ENCODE assay signal across 22 cellular contexts in the genomic region with DNA sequence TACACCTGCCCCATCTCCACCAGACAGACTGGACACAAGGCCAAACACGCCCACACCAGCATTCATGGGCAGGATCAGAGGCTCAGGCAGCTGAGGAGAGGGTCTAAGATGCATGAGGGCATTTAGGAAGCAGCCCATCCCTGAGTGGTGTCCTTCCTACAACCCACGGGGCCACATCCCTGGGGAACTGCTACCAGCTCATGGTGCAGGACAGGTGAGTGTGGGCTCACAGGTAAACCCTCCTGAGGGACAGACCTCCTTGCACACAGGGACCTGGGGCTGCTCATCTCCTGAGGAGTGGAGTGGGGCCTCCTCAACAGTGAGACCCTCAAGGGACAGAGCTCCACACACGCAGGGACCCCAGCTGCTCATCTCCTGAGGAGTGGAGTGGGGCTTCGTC. TPM values are rescaled to one million over a fixed set of nuclear protein-coding genes. Genes with fewer than 3 reads are reported as not detected.
"Had no signal": no experiment of that assay in that cellular context is flagged by ENCODE, and none has a peak within 500 bp of the region (broad histone marks: within the 10 kb centered on the region; RNA-seq: fewer than 3 reads in every experiment).

No MANE protein-coding gene starts in this region.

- H3K36me3 ChIP-seq: adrenal gland had no signal

- H3K4me1 ChIP-seq: adrenal gland had no signal

- H3K27ac Mint-ChIP-seq: activated CD4-positive, alpha-beta memory T cell treated with anti-CD3 and anti-CD28 coated beads for 36 hours; activated CD4-positive, alpha-beta T cell treated with anti-CD3 and anti-CD28 coated beads, Interleukin-2, amount 10 ng/mL, durations not matched to agents 7 days and 5 days; activated naive CD8-positive, alpha-beta T cell treated with anti-CD3 and anti-CD28 coated beads, Interleukin-2, amount 10 ng/mL, durations not matched to agents 7 days and 5 days; activated T-cell treated with anti-CD3 and anti-CD28 coated beads, Interleukin-2, amount 50 U/mL, for 72 hours; activated T-helper 2 cell treated with anti-CD3 and anti-CD28 coated beads, Interferon-gamma antibody, Interleukin-2, Interleukin-4, amounts not matched to agents 10 μg/mL and 5 μg/mL and 100 μg/mL, durations not matched to agents 14 hours and 24 hours and 36 hours; T-cell had no signal

- DNase-seq: activated CD4-positive, alpha-beta memory T cell treated with anti-CD3 and anti-CD28 coated beads for 36 hours; activated CD4-positive, alpha-beta T cell treated with anti-CD3 and anti-CD28 coated beads, Interleukin-2, amount 10 ng/mL, durations not matched to agents 7 days and 5 days; activated CD4-positive, CD25-positive, alpha-beta regulatory T cell; activated CD8-positive, alpha-beta memory T cell treated with anti-CD3 and anti-CD28 coated beads, Interleukin-2, amount 50 U/mL, for 4 hours; activated naive CD4-positive, alpha-beta T cell treated with anti-CD3 and anti-CD28 coated beads, Interleukin-2, amount 50 U/mL, for 16 hours; activated naive CD8-positive, alpha-beta T cell treated with anti-CD3 and anti-CD28 coated beads, Interleukin-2, amount 10 ng/mL, durations not matched to agents 7 days and 5 days; activated T-cell treated with anti-CD3 and anti-CD28 coated beads, Interleukin-2, amount 50 U/mL, for 72 hours; anterior cingulate cortex; cerebellar nuclear complex; Kasumi-1; NCI-H1048; NCI-H1930; NCI-H2171 treated with DMSO at 0.1 percent for 48 hours; NCI-H226; NCI-H774; SIG-M5; T-cell; T-helper 2 cell; T1000 had no signal

- H3K4me3 Mint-ChIP-seq: activated CD4-positive, alpha-beta memory T cell treated with anti-CD3 and anti-CD28 coated beads for 36 hours; activated CD4-positive, alpha-beta T cell treated with anti-CD3 and anti-CD28 coated beads, Interleukin-2, amount 10 ng/mL, durations not matched to agents 7 days and 5 days; activated naive CD8-positive, alpha-beta T cell treated with anti-CD3 and anti-CD28 coated beads, Interleukin-2, amount 10 ng/mL, durations not matched to agents 7 days and 5 days; activated T-cell treated with anti-CD3 and anti-CD28 coated beads, Interleukin-2, amount 50 U/mL, for 72 hours; T-cell had no signal

- ATAC-seq: activated T-cell treated with anti-CD3 and anti-CD28 coated beads, Interleukin-2, amount 50 U/mL, for 72 hours; T-cell had no signal

- H3K4me3 ChIP-seq: adrenal gland had no signal

- H3K27ac ChIP-seq: adrenal gland, VCaP had no signal

- H3K36me3 Mint-ChIP-seq: activated CD4-positive, alpha-beta memory T cell treated with anti-CD3 and anti-CD28 coated beads for 36 hours; activated naive CD8-positive, alpha-beta T cell treated with anti-CD3 and anti-CD28 coated beads, Interleukin-2, amount 10 ng/mL, durations not matched to agents 7 days and 5 days; T-cell had no signal

- H3K9me3 Mint-ChIP-seq: activated CD4-positive, alpha-beta T cell treated with anti-CD3 and anti-CD28 coated beads, Interleukin-2, amount 10 ng/mL, durations not matched to agents 7 days and 5 days; activated T-helper 2 cell treated with anti-CD3 and anti-CD28 coated beads, Interferon-gamma antibody, Interleukin-2, Interleukin-4, amounts not matched to agents 10 μg/mL and 5 μg/mL and 100 μg/mL, durations not matched to agents 14 hours and 24 hours and 36 hours had no signal

- H3K9me3 ChIP-seq: adrenal gland had no signal

- H3K27me3 ChIP-seq: adrenal gland had no signal

- H3K4me1 Mint-ChIP-seq: activated CD4-positive, alpha-beta T cell treated with anti-CD3 and anti-CD28 coated beads, Interleukin-2, amount 10 ng/mL, durations not matched to agents 7 days and 5 days; activated naive CD8-positive, alpha-beta T cell treated with anti-CD3 and anti-CD28 coated beads, Interleukin-2, amount 10 ng/mL, durations not matched to agents 7 days and 5 days; T-cell had no signal

RNA-seq across cellular contexts. Expression of gene PARD6G, which starts 14.6 kb away (rescaled TPM):
- total RNA-seq: activated T-cell treated with anti-CD3 and anti-CD28 coated beads, Interleukin-2, amount 50 U/mL, for 72 hours had no signal
